In genomic region chr4:56927196-56927595, GRCh38 we compare ENCODE assay signal across 39 cellular contexts.
"Had no signal": no experiment of that assay in that cellular context is flagged by ENCODE, and none has a peak within 500 bp of the region (broad histone marks: within the 10 kb centered on the region; RNA-seq: fewer than 3 reads in every experiment).

No MANE protein-coding gene starts in this region.

- H3K27ac Mint-ChIP-seq: activated B cell treated with CpG ODN at 0.5 μM for 24 hours; activated CD4-positive, alpha-beta memory T cell treated with anti-CD3 and anti-CD28 coated beads for 36 hours; activated CD4-positive, alpha-beta T cell treated with anti-CD3 and anti-CD28 coated beads, Interleukin-2, amount 10 ng/mL, durations not matched to agents 24 days and 14 days; activated CD8-positive, alpha-beta T cell treated with anti-CD3 and anti-CD28 coated beads for 36 hours; activated naive CD4-positive, alpha-beta T cell treated with anti-CD3 and anti-CD28 coated beads for 36 hours; activated naive CD8-positive, alpha-beta T cell; activated naive CD8-positive, alpha-beta T cell treated with anti-CD3 and anti-CD28 coated beads, Interleukin-2, amount 10 ng/mL, durations not matched to agents 7 days and 5 days; activated naive CD8-positive, alpha-beta T cell treated with anti-CD3 and anti-CD28 coated beads, Interleukin-2, amount 50 U/mL, for 24 hours; activated T-cell treated with anti-CD3 and anti-CD28 coated beads, Interleukin-2, amount 50 U/mL, for 72 hours; activated T-helper 1 cell treated with anti-CD3 and anti-CD28 coated beads, Interleukin-12 subunit alpha, Interleukin-12 subunit beta, Interleukin-2, Interleukin-4 antibody, amounts not matched to agents 30 ng/mL and 10 ng/mL and 1 ng/mL, durations not matched to agents 14 hours and 24 hours and 36 hours; activated T-helper 17 cell treated with anti-CD3 and anti-CD28 coated beads, Interleukin-2, amount 50 U/mL, for 72 hours; brain; T-helper 1 cell treated with Interleukin-12 subunit alpha and Interleukin-12 subunit beta and Interleukin-4 antibody, amounts not matched to agents 30 μg/mL and 1 μg/mL, for 36 hours; T-helper 2 cell treated with Interferon-gamma antibody and Interleukin-4, amounts not matched to agents 5 μg/mL and 100 μg/mL, for 36 hours had no signal

- ATAC-seq: activated CD8-positive, alpha-beta T cell treated with anti-CD3 and anti-CD28 coated beads for 36 hours; activated naive CD8-positive, alpha-beta T cell treated with anti-CD3 and anti-CD28 coated beads, Interleukin-2, amount 50 U/mL, for 24 hours; activated T-cell treated with anti-CD3 and anti-CD28 coated beads, Interleukin-2, amount 50 U/mL, for 4 hours; activated T-cell treated with anti-CD3 and anti-CD28 coated beads, Interleukin-2, amount 50 U/mL, for 72 hours; activated T-helper 17 cell treated with anti-CD3 and anti-CD28 coated beads, Interleukin-2, amount 50 U/mL, for 72 hours had no signal

- H3K4me3 ChIP-seq: ascending aorta, cardiac muscle cell had no signal

- H3K27me3 ChIP-seq: ascending aorta, cardiac muscle cell had no signal

- H3K27ac ChIP-seq: ascending aorta, cardiac muscle cell, VCaP had no signal

- H3K9me3 Mint-ChIP-seq: activated B cell treated with CpG ODN at 0.5 μM for 24 hours; activated CD4-positive, alpha-beta memory T cell treated with anti-CD3 and anti-CD28 coated beads for 36 hours; activated CD4-positive, alpha-beta T cell treated with anti-CD3 and anti-CD28 coated beads, Interleukin-2, amount 10 ng/mL, durations not matched to agents 24 days and 14 days; activated CD8-positive, alpha-beta T cell treated with anti-CD3 and anti-CD28 coated beads for 36 hours; activated naive CD4-positive, alpha-beta T cell treated with anti-CD3 and anti-CD28 coated beads for 36 hours; activated naive CD8-positive, alpha-beta T cell treated with anti-CD3 and anti-CD28 coated beads, Interleukin-2, amount 10 ng/mL, durations not matched to agents 7 days and 5 days; activated naive CD8-positive, alpha-beta T cell treated with anti-CD3 and anti-CD28 coated beads, Interleukin-2, amount 50 U/mL, for 24 hours; activated T-cell treated with anti-CD3 and anti-CD28 coated beads, Interleukin-2, amount 50 U/mL, for 4 hours; activated T-cell treated with anti-CD3 and anti-CD28 coated beads, Interleukin-2, amount 50 U/mL, for 72 hours; activated T-helper 1 cell treated with anti-CD3 and anti-CD28 coated beads, Interleukin-12 subunit alpha, Interleukin-12 subunit beta, Interleukin-2, Interleukin-4 antibody, amounts not matched to agents 30 ng/mL and 10 ng/mL and 1 ng/mL, durations not matched to agents 14 hours and 24 hours and 36 hours; activated T-helper 17 cell treated with anti-CD3 and anti-CD28 coated beads, Interleukin-2, amount 50 U/mL, for 72 hours; brain; central memory CD8-positive, alpha-beta T cell; T-helper 1 cell treated with Interleukin-12 subunit alpha and Interleukin-12 subunit beta and Interleukin-4 antibody, amounts not matched to agents 30 μg/mL and 1 μg/mL, for 36 hours; T-helper 2 cell treated with Interferon-gamma antibody and Interleukin-4, amounts not matched to agents 5 μg/mL and 100 μg/mL, for 36 hours had no signal

- FAIRE-seq: bronchial epithelial cell, TTC549 had no signal

- H3K9me3 ChIP-seq: ascending aorta had no signal

- DNase-seq: activated B cell treated with CpG ODN at 0.5 μM for 24 hours; activated CD4-positive, alpha-beta memory T cell treated with anti-CD3 and anti-CD28 coated beads for 36 hours; activated CD4-positive, alpha-beta T cell treated with anti-CD3 and anti-CD28 coated beads for 4 hours; activated CD4-positive, alpha-beta T cell treated with anti-CD3 and anti-CD28 coated beads, Interleukin-2, amount 10 ng/mL, durations not matched to agents 24 days and 14 days; activated CD4-positive, alpha-beta T cell treated with anti-CD3 and anti-CD28 coated beads, Interleukin-2, amount 50 U/mL, for 1 hour; activated CD4-positive, alpha-beta T cell treated with anti-CD3 and anti-CD28 coated beads, Interleukin-2, amount 50 U/mL, for 4 hours; activated CD4-positive, CD25-positive, alpha-beta regulatory T cell treated with anti-CD3 and anti-CD28 coated beads, Interleukin-2, amount 50 U/mL, for 72 hours; activated CD8-positive, alpha-beta memory T cell treated with anti-CD3 and anti-CD28 coated beads, Interleukin-2, amount 50 U/mL, for 4 hours; activated CD8-positive, alpha-beta T cell treated with anti-CD3 and anti-CD28 coated beads for 36 hours; activated effector memory CD4-positive, alpha-beta T cell treated with anti-CD3 and anti-CD28 coated beads, Interleukin-2, amount 50 U/mL, for 16 hours; activated gamma-delta T cell treated with Interleukin-2 at 50 U/mL for 16 hours; activated naive CD4-positive, alpha-beta T cell; activated naive CD4-positive, alpha-beta T cell treated with anti-CD3 and anti-CD28 coated beads for 36 hours; activated naive CD4-positive, alpha-beta T cell treated with anti-CD3 and anti-CD28 coated beads, Interleukin-2, amount 50 U/mL, for 16 hours; activated naive CD8-positive, alpha-beta T cell treated with anti-CD3 and anti-CD28 coated beads, Interleukin-2, amount 10 ng/mL, durations not matched to agents 7 days and 5 days; activated naive CD8-positive, alpha-beta T cell treated with anti-CD3 and anti-CD28 coated beads, Interleukin-2, amount 50 U/mL, for 24 hours; activated T-cell treated with anti-CD3 and anti-CD28 coated beads for 4 hours; activated T-cell treated with anti-CD3 and anti-CD28 coated beads, Interleukin-2, amount 50 U/mL, for 1 hour; activated T-cell treated with anti-CD3 and anti-CD28 coated beads, Interleukin-2, amount 50 U/mL, for 4 hours; activated T-cell treated with anti-CD3 and anti-CD28 coated beads, Interleukin-2, amount 50 U/mL, for 72 hours; amygdala; anterior cingulate cortex; caudate nucleus; cerebellar nuclear complex; T-helper 1 cell; T-helper 2 cell; T-helper 9 cell had no signal

- H3K4me1 ChIP-seq: ascending aorta had no signal
